ENCODE assay signal across 1 cellular context in the genomic region with DNA sequence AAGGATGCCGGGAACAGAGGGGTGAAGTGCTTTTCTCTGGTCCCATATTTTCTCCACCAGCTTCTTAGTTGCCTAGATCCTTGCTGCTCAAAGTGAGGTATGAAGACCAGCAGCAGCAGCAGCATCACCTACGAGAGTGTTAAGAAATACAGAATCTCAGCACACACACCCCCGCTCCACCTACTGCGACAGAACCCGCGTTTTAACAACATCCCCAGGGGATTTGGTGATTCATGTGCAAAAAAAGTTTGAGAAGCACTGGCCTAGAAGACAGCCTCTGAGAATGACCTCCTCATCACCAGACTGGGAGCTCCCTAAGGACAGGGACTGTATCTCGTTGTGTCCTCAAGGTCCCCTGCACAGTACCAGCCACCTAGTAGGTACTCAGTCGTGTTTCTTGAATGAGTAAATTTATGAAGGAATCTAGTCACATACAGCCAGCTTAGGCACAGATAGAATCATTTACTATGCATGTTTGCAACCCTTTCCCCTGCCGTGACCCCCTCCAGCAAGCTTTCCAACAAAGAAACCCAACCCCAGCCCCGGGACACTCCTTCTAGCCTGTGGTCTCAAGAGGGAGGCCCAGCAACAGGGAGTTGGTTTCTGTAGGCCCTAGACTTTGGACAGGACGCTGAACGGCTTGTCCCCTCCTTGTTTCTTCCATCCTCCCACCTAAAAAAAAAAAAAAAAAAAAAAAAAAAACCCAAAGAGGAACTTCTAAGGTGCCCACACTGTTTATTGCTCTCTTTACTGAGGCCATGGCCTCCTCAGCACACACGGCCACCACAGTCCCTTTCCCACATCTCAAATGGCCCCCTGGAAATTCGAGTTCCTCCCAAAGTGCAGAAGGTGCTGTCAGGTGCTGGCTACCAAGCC.
TF ChIP-seq lines count a peak whose summit lies in the region.

No MANE protein-coding gene starts in this region.

TF ChIP-seq in WTC11, 78 proteins besides CTCF, POLR2A, EP300 and RAD21 (continued from another document):
- TF ChIP-seq, protein P1, sequence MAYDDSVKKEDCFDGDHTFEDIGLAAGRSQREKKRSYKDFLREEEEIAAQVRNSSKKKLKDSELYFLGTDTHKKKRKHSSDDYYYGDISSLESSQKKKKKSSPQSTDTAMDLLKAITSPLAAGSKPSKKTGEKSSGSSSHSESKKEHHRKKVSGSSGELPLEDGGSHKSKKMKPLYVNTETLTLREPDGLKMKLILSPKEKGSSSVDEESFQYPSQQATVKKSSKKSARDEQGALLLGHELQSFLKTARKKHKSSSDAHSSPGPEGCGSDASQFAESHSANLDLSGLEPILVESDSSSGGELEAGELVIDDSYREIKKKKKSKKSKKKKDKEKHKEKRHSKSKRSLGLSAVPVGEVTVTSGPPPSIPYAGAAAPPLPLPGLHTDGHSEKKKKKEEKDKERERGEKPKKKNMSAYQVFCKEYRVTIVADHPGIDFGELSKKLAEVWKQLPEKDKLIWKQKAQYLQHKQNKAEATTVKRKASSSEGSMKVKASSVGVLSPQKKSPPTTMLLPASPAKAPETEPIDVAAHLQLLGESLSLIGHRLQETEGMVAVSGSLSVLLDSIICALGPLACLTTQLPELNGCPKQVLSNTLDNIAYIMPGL (CRISPR knock-in tag; IDR thresholded peaks at IDR 0.05): no peak
- TF ChIP-seq, protein P2, sequence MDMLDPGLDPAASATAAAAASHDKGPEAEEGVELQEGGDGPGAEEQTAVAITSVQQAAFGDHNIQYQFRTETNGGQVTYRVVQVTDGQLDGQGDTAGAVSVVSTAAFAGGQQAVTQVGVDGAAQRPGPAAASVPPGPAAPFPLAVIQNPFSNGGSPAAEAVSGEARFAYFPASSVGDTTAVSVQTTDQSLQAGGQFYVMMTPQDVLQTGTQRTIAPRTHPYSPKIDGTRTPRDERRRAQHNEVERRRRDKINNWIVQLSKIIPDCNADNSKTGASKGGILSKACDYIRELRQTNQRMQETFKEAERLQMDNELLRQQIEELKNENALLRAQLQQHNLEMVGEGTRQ (CRISPR knock-in tag; IDR thresholded peaks at IDR 0.05): no peak
- TF ChIP-seq TEAD1 (CRISPR knock-in tag; IDR thresholded peaks at IDR 0.05) (no peak), ELF4 (CRISPR knock-in tag; IDR thresholded peaks at IDR 0.05; ENCODE audit: low read depth) (no peak), FOXJ3 (CRISPR knock-in tag; IDR thresholded peaks at IDR 0.05; ENCODE audit: borderline replicate concordance) (no peak)
- TF ChIP-seq, protein P3, sequence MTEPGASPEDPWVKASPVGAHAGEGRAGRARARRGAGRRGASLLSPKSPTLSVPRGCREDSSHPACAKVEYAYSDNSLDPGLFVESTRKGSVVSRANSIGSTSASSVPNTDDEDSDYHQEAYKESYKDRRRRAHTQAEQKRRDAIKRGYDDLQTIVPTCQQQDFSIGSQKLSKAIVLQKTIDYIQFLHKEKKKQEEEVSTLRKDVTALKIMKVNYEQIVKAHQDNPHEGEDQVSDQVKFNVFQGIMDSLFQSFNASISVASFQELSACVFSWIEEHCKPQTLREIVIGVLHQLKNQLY (CRISPR knock-in tag; IDR thresholded peaks at IDR 0.05): no peak
